Comparison of ENCODE assay signal across 14 cellular contexts in the genomic region with DNA sequence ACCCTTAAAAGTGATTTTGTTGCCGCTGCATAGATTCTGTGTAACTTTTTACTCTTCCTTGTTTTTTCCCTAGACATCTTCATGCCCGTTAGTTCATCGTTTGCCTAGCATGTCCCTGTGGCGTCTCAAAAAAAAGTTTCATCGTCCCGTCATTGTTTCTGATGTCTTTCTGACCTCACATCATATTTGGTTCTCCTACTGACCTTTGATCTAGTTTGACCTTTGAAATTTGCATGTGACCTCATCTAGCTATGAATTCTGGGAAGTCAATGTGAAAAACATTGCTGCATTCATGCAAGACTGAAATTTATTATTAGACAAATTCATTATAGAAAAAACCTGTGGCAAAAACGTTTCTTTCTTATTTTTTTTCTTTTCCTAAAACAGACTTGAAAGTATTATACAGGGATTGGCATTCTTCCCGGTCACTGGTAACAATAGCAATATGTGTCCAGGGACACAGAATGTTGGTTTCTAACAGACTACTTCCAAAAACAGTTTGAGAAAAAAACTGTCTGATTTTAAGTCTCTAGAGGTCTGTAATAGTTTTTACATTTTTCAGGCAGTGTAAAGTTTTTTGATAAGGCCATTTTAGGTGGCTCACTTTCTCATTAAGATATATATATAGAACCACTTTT.
A peak's percentile ranks its signal among the peaks of the same experiment; 100 is the strongest.
DNase-seq lines count a peak whose midpoint lies in the region; ATAC-seq and TF ChIP-seq lines count a peak whose summit lies in the region.
"Had no signal": no experiment of that assay in that cellular context is flagged by ENCODE, and none has a peak within 500 bp of the region (broad histone marks: within the 10 kb centered on the region; RNA-seq: fewer than 3 reads in every experiment).

No MANE protein-coding gene starts in this region.

- H3K4me1 Mint-ChIP-seq in CD4-positive, alpha-beta T cell (ENCODE audit: low read depth): peaks cover 83% of the 10 kb centered on the region

- H3K27me3 ChIP-seq in CD4-positive, alpha-beta T cell (ENCODE audit: control insufficient read depth, insufficient read depth, low read length): no peaks in the 10 kb centered on the region

- H3K27ac ChIP-seq in CD4-positive, alpha-beta T cell (ENCODE audit: low read depth, low read length): no peak overlapping the region

- TF ChIP-seq CTCF in CD4-positive, alpha-beta T cell (IDR thresholded peaks at IDR 0.05): no peak

- POLR2A ChIA-PET in CD4-positive, alpha-beta T cell (lab: Charles Lee): no interaction called here

- no peak for DNase-seq in CD4-positive, alpha-beta T cell
- DNase-seq in LHCN-M2 (ENCODE audit: low read depth) (peak; percentile 52), dermis blood vessel endothelial cell (peak; percentile 84), myocyte (ENCODE audit: low read depth) (peak; percentile 69), NCI-H2227 (lab: John Stamatoyannopoulos, UW; ENCODE audit: unreplicated experiment) (no peak)
- no peak for DNase-seq in stimulated activated CD4-positive, alpha-beta T cell treated with anti-CD3 and anti-CD28 coated beads, Interleukin-1b, Interleukin-23, amount 100 ng/mL, for 48 hours
- DNase-seq: activated gamma-delta T cell treated with Interleukin-2 at 50 U/mL for 16 hours; kidney; NCI-H2081 treated with DMSO at 0.1 percent for 48 hours; nucleus accumbens; stimulated activated CD4-positive, alpha-beta T cell treated with anti-CD3 and anti-CD28 coated beads, Interleukin-2, amount 100 ng/mL, for 24 hours had no signal

- H3K9me3 ChIP-seq in CD4-positive, alpha-beta T cell (ENCODE audit: control insufficient read depth, low read length): no peaks in the 10 kb centered on the region

- ATAC-seq in CD4-positive, alpha-beta T cell (ENCODE audit: poor library complexity): no peak
- no peak for ATAC-seq in GM21526 (IDR thresholded peaks at IDR 0.05; ENCODE audit: low FRiP score, unreplicated experiment)
- no peak for ATAC-seq in activated CD4-positive, CD25-positive, alpha-beta regulatory T cell treated with anti-CD3 and anti-CD28 coated beads, Interleukin-2, amount 50 U/mL, for 24 hours
- ATAC-seq: Panc1 had no signal

- intact Hi-C loops in CD4-positive, alpha-beta T cell (cut with DNase I, micrococcal nuclease): loop anchor here (5.0 kb wide), 3 partner anchors 72 to 142 kb away; no protein-coding TSS in a partner anchor

- no peak overlapping the region for H3K4me3 Mint-ChIP-seq in CD4-positive, alpha-beta T cell

- CTCF ChIA-PET in CD4-positive, alpha-beta T cell (lab: Charles Lee): no interaction called here

- no peaks in the 10 kb centered on the region for H3K9me3 Mint-ChIP-seq in CD4-positive, alpha-beta T cell

- H3K27ac Mint-ChIP-seq in CD4-positive, alpha-beta T cell: peak overlapping the region; percentile 92

- H3K27me3 Mint-ChIP-seq in CD4-positive, alpha-beta T cell: no peaks in the 10 kb centered on the region

- peaks cover 94% of the 10 kb centered on the region for H3K36me3 Mint-ChIP-seq in CD4-positive, alpha-beta T cell (ENCODE audit: low read depth)

Comparison
In these comparisons a context has a peak if more than half of its experiments do, and no peak if none do; other contexts are left out.
1. DNase-seq: peak in LHCN-M2 (single experiment), dermis blood vessel endothelial cell (single experiment) and myocyte (single experiment); none in CD4-positive, alpha-beta T cell (0 of 10), NCI-H2227 (single experiment) and stimulated activated CD4-positive, alpha-beta T cell treated with anti-CD3 and anti-CD28 coated beads, Interleukin-1b, Interleukin-23, amount 100 ng/mL, for 48 hours (single experiment).